Comparison of ENCODE assay signal across 8 cellular contexts in the genomic region with DNA sequence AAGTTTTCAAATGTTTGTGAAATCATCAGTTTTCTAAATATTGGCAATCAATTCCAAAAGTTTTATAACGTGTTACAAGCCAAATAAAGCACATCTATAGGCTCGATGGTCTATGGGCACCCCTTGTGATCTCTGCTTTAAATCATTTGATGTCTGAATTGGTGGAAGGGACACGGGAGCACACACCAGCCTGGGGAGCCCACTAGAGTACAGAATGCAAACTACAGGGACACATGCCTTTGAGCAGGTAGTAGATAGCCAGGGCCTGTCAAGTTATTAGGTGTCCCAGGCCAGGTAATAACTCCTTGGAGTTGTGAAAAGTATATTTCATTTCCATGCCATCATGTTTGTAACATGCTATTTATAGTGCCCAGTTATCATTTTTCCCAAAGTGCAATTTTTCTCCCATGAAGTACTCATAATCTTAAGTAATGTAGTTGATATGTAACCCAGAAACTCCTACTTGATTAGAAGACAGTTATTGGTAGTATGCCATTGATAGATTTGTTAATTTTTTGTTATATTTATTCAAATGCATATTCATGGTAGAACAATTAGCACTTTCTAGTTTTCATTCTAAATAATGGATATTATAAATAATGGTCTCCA.
DNase-seq lines count a peak whose midpoint lies in the region; ATAC-seq and TF ChIP-seq lines count a peak whose summit lies in the region.

No MANE protein-coding gene starts in this region.

- no peak overlapping the region for H3K4me2 ChIP-seq in parathyroid adenoma (ENCODE audit: low read length)

- no peak overlapping the region for H3K9ac ChIP-seq in parathyroid adenoma

- peak; percentile 96 for ATAC-seq in GM18867 (IDR thresholded peaks at IDR 0.05; ENCODE audit: unreplicated experiment)
- peak; percentile 83 for ATAC-seq in HG02943 (IDR thresholded peaks at IDR 0.05; ENCODE audit: low read depth, unreplicated experiment)

- H3K79me2 ChIP-seq in parathyroid adenoma: no peaks in the 10 kb centered on the region

- H3K4me1 ChIP-seq in parathyroid adenoma (no peaks in the 10 kb centered on the region), ovary (ENCODE audit: insufficient read depth) (peaks cover 3% of the 10 kb centered on the region), esophagus squamous epithelium (no peaks in the 10 kb centered on the region)

- H3K27ac ChIP-seq in parathyroid adenoma (no peak overlapping the region), ovary (no peak overlapping the region), esophagus squamous epithelium (no peak overlapping the region)

- WGBS in ovary, 3 donors: 51 to 55% (median 52%) methylated on average over 3 of the region's 3 CpGs
- 51 to 71% methylated on average over 3 of the region's 3 CpGs for WGBS in esophagus squamous epithelium, 2 donors

- H3K27me3 ChIP-seq in parathyroid adenoma (ENCODE audit: control insufficient read depth, insufficient read depth, low read length): no peaks in the 10 kb centered on the region
- H3K27me3 ChIP-seq in ovary: peaks cover 2% of the 10 kb centered on the region
- H3K27me3 ChIP-seq in esophagus squamous epithelium: no peaks in the 10 kb centered on the region

- DNase-seq in COR-L47 (lab: John Stamatoyannopoulos, UW) (peak; percentile 43), NCI-H524 (lab: John Stamatoyannopoulos, UW) (peak; percentile 45 to 73), dermis microvascular lymphatic vessel endothelial cell (ENCODE audit: low read depth in 2 of 2) (peak; percentile 46 to 53), ovary (no peak), esophagus squamous epithelium (lab: John Stamatoyannopoulos, UW) (no peak)

- TF ChIP-seq EP300 in ovary (IDR thresholded peaks at IDR 0.05): no peak

- no peaks in the 10 kb centered on the region for H3K36me3 ChIP-seq in parathyroid adenoma (ENCODE audit: control insufficient read depth, insufficient read depth, low read length)
- H3K36me3 ChIP-seq in ovary: no peaks in the 10 kb centered on the region
- H3K36me3 ChIP-seq in esophagus squamous epithelium: peaks cover 0 to 4% (median 0%) of the 10 kb centered on the region in 3 donors

- TF ChIP-seq POLR2A in ovary (IDR thresholded peaks at IDR 0.05) (no peak), esophagus squamous epithelium (IDR thresholded peaks at IDR 0.05) (no peak)

- intact Hi-C loops in ovary (cut with DNase I): loop anchor here in 1 of 4 donors (10.0 kb wide), 2 partner anchors 238 to 638 kb away; no protein-coding TSS in a partner anchor
- intact Hi-C loops in esophagus squamous epithelium (cut with DNase I): loop anchor here (10.0 kb wide), 2 partner anchors 238 to 618 kb away; no protein-coding TSS in a partner anchor

- H3K4me3 ChIP-seq in parathyroid adenoma (ENCODE audit: low read depth, low read length) (no peak overlapping the region), ovary (no peak overlapping the region), esophagus squamous epithelium (no peak overlapping the region)

- no peak overlapping the region for H2AFZ ChIP-seq in parathyroid adenoma

- peak; percentile 22 for TF ChIP-seq CTCF in parathyroid adenoma (IDR thresholded peaks at IDR 0.05)
- peak in 1 of 3 donors; percentile 31 for TF ChIP-seq CTCF in ovary (IDR thresholded peaks at IDR 0.05)
- peak in 3 of 6 experiments; percentile 14 to 43 (median 39) for TF ChIP-seq CTCF in esophagus squamous epithelium (IDR thresholded peaks at IDR 0.05)

- H3K9me3 ChIP-seq in parathyroid adenoma (ENCODE audit: control insufficient read depth, low read length) (no peaks in the 10 kb centered on the region), ovary (no peaks in the 10 kb centered on the region), esophagus squamous epithelium (no peaks in the 10 kb centered on the region)

Comparison
In these comparisons a context has a peak if more than half of its experiments do, and no peak if none do; other contexts are left out.
1. DNase-seq: peak in COR-L47 (single experiment), NCI-H524 (2 of 2) and dermis microvascular lymphatic vessel endothelial cell (2 of 2); none in ovary (0 of 5) and esophagus squamous epithelium (single experiment).